In the genomic region with DNA sequence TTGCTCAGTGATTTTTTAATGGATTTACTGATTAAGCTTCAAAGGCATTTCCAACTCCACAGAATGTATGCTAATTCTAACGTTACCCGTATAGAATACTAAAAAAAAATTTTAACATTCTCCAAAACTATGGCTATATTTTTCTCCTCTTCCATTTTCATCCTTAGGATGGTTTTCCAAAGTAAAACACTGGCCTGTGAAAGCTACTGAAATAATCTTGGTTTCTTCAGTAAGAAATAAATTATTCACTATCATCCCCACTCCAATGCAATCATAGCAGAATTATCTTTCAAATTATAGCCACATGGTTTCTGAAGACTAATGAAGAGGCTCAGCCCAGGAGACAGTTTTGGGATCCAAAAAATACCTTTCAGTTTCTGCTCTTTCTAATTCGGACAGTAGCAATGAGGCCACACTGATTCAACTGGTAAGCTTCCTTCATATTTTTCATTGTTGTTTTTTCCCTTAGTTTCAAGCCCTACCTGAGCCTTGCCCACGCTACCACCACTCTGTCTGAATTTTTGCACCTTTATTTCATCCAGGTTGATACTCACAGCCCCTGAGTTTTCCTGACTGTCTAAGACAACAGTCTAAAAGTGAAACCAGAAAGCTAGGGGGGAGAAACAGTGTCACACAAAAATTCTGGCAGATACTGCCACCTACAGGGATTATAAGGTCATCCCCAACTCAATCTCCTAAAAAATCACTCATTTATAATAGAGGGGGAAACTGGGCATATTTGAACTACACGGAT, we compare ENCODE assay signal across 9 cellular contexts.
A peak's percentile ranks its signal among the peaks of the same experiment; 100 is the strongest.
DNase-seq lines count a peak whose midpoint lies in the region; ATAC-seq, FAIRE-seq and TF ChIP-seq lines count a peak whose summit lies in the region.
"Had no signal": no experiment of that assay in that cellular context is flagged by ENCODE, and none has a peak within 500 bp of the region (broad histone marks: within the 10 kb centered on the region; RNA-seq: fewer than 3 reads in every experiment).

No MANE protein-coding gene starts in this region.

- H3K36me3 ChIP-seq in kidney epithelial cell (ENCODE audit: control insufficient read depth, insufficient read depth, low read length) = no peaks in the 10 kb centered on the region
- H3K36me3 ChIP-seq: neutrophil had no signal

- peak overlapping the region; percentile 78 for H3K27ac Mint-ChIP-seq in activated CD4-positive, alpha-beta T cell treated with anti-CD3 and anti-CD28 coated beads, Interleukin-2, amount 10 ng/mL, durations not matched to agents 7 days and 5 days
- peak overlapping the region; percentile 51 to 93 (median 65) for H3K27ac Mint-ChIP-seq in brain

- H3K27ac ChIP-seq in substantia nigra (ENCODE audit: low read depth, low read length, poor library complexity, severe bottlenecking) = peak overlapping the region; percentile 19
- H3K27ac ChIP-seq: neutrophil had no signal

- no peaks in the 10 kb centered on the region for H3K27me3 ChIP-seq in kidney epithelial cell (ENCODE audit: control insufficient read depth, insufficient read depth, low read length)
- H3K27me3 ChIP-seq: neutrophil had no signal

- FAIRE-seq in HTR-8/SVneo (lab: Jason Lieb, UNC) = no peak

- H3K4me3 ChIP-seq in kidney epithelial cell (ENCODE audit: low read depth, low read length) = no peak overlapping the region

- POLR2A ChIA-PET in activated CD4-positive, alpha-beta T cell treated with anti-CD3 and anti-CD28 coated beads, Interleukin-2, amount 10 ng/mL, durations not matched to agents 7 days and 5 days (lab: Charles Lee) = no interaction called here

- peak overlapping the region; percentile 73 for H3K4me3 Mint-ChIP-seq in activated CD4-positive, alpha-beta T cell treated with anti-CD3 and anti-CD28 coated beads, Interleukin-2, amount 10 ng/mL, durations not matched to agents 7 days and 5 days
- peak overlapping the region; percentile 24 to 87 (median 72) for H3K4me3 Mint-ChIP-seq in brain

- peak; percentile 26 for DNase-seq in activated CD4-positive, alpha-beta T cell treated with anti-CD3 and anti-CD28 coated beads, Interleukin-2, amount 10 ng/mL, durations not matched to agents 7 days and 5 days
- DNase-seq in activated CD4-positive, alpha-beta T cell treated with anti-CD3 and anti-CD28 coated beads for 4 hours = no peak
- peak; percentile 28 for DNase-seq in HTR-8/SVneo (ENCODE audit: insufficient read length, low spot score)
- DNase-seq in NOMO-1 treated with DMSO at 0.1 percent for 48 hours (lab: John Stamatoyannopoulos, UW; ENCODE audit: unreplicated experiment) = peak; percentile 56
- peak; percentile 23 for DNase-seq in kidney epithelial cell (ENCODE audit: low read depth)
- DNase-seq in substantia nigra (lab: John Stamatoyannopoulos, UW) = peak in 20 of 49 donors; percentile 1 to 44 (median 8)

- H3K27me3 Mint-ChIP-seq in activated CD4-positive, alpha-beta T cell treated with anti-CD3 and anti-CD28 coated beads, Interleukin-2, amount 10 ng/mL, durations not matched to agents 7 days and 5 days = no peaks in the 10 kb centered on the region
- H3K27me3 Mint-ChIP-seq in brain = no peaks in the 10 kb centered on the region

- CTCF ChIA-PET in activated CD4-positive, alpha-beta T cell treated with anti-CD3 and anti-CD28 coated beads, Interleukin-2, amount 10 ng/mL, durations not matched to agents 7 days and 5 days (lab: Charles Lee) = interaction anchor here (0.5 kb wide), 1 partner anchor 216 kb away, joined by 3 read pairs; no protein-coding TSS in a partner anchor

- H3K4me1 Mint-ChIP-seq in activated CD4-positive, alpha-beta T cell treated with anti-CD3 and anti-CD28 coated beads, Interleukin-2, amount 10 ng/mL, durations not matched to agents 7 days and 5 days = peaks cover 5% of the 10 kb centered on the region
- H3K4me1 Mint-ChIP-seq in brain = peaks cover 45% of the 10 kb centered on the region

- TF ChIP-seq CTCF in brain (conservative IDR thresholded peaks at IDR 0.05) = peak; percentile 73 to 84
- TF ChIP-seq CTCF in kidney epithelial cell (IDR thresholded peaks at IDR 0.05; ENCODE audit: insufficient read depth, low read length, poor library complexity, severe bottlenecking) = peak; percentile 59

- no peaks in the 10 kb centered on the region for H3K9me3 Mint-ChIP-seq in activated CD4-positive, alpha-beta T cell treated with anti-CD3 and anti-CD28 coated beads, Interleukin-2, amount 10 ng/mL, durations not matched to agents 7 days and 5 days
- no peaks in the 10 kb centered on the region for H3K9me3 Mint-ChIP-seq in brain

- ATAC-seq in GM21723 (IDR thresholded peaks at IDR 0.05; ENCODE audit: unreplicated experiment) = peak; percentile 99

- H3K36me3 Mint-ChIP-seq in activated CD4-positive, alpha-beta T cell treated with anti-CD3 and anti-CD28 coated beads, Interleukin-2, amount 10 ng/mL, durations not matched to agents 7 days and 5 days (ENCODE audit: low read depth) = no peaks in the 10 kb centered on the region
- no peaks in the 10 kb centered on the region for H3K36me3 Mint-ChIP-seq in brain

Comparison
In these comparisons a context has a peak if more than half of its experiments do, and no peak if none do; other contexts are left out.
1. DNase-seq: peak in activated CD4-positive, alpha-beta T cell treated with anti-CD3 and anti-CD28 coated beads, Interleukin-2, amount 10 ng/mL, durations not matched to agents 7 days and 5 days (single experiment), HTR-8/SVneo (single experiment), NOMO-1 treated with DMSO at 0.1 percent for 48 hours (single experiment) and kidney epithelial cell (single experiment); none in activated CD4-positive, alpha-beta T cell treated with anti-CD3 and anti-CD28 coated beads for 4 hours (0 of 2).